Comparison of ENCODE assay signal across 1 cellular context in the genomic region with DNA sequence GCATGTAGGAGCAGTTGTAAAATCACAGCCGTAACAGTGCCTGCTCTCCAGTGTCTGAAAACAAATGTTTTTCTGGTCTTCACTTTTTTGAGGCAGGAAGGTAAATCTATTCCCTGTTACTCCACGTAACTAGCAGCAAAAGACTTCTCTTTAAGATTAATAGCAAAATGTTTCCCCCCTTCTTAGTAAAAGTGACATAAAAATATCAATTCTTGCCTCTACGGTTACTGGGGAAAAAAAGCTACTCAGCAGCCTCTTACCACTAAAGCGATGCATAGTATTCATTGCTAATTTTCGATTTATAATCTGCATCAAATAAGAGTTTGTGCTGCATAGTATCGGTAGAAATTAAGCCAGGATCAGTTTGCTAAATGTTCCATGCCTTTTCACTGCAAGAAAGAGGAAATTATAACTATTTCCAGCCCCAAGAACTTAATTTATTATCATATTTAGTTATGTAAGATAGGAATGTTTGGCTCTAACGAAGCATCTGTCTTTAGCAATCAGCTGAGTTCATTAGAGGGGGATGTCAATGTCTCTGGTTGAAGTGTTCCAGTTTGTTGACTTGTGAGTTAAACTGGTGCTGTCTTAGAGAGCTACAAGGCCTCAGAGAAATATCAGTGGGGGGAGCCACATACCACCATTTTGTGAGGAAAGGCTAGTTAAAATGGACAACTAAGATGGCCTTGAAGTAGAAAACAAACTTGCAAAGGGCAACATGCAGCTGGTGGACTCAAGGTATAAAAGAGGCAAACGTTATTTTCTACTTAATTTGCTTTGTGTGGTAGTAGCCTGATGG.
TF ChIP-seq lines count a peak whose summit lies in the region.

No MANE protein-coding gene starts in this region.

TF ChIP-seq in GM23338, 12 proteins besides CTCF, POLR2A, EP300 and RAD21 (continued from another document):
- TF ChIP-seq, protein P1, sequence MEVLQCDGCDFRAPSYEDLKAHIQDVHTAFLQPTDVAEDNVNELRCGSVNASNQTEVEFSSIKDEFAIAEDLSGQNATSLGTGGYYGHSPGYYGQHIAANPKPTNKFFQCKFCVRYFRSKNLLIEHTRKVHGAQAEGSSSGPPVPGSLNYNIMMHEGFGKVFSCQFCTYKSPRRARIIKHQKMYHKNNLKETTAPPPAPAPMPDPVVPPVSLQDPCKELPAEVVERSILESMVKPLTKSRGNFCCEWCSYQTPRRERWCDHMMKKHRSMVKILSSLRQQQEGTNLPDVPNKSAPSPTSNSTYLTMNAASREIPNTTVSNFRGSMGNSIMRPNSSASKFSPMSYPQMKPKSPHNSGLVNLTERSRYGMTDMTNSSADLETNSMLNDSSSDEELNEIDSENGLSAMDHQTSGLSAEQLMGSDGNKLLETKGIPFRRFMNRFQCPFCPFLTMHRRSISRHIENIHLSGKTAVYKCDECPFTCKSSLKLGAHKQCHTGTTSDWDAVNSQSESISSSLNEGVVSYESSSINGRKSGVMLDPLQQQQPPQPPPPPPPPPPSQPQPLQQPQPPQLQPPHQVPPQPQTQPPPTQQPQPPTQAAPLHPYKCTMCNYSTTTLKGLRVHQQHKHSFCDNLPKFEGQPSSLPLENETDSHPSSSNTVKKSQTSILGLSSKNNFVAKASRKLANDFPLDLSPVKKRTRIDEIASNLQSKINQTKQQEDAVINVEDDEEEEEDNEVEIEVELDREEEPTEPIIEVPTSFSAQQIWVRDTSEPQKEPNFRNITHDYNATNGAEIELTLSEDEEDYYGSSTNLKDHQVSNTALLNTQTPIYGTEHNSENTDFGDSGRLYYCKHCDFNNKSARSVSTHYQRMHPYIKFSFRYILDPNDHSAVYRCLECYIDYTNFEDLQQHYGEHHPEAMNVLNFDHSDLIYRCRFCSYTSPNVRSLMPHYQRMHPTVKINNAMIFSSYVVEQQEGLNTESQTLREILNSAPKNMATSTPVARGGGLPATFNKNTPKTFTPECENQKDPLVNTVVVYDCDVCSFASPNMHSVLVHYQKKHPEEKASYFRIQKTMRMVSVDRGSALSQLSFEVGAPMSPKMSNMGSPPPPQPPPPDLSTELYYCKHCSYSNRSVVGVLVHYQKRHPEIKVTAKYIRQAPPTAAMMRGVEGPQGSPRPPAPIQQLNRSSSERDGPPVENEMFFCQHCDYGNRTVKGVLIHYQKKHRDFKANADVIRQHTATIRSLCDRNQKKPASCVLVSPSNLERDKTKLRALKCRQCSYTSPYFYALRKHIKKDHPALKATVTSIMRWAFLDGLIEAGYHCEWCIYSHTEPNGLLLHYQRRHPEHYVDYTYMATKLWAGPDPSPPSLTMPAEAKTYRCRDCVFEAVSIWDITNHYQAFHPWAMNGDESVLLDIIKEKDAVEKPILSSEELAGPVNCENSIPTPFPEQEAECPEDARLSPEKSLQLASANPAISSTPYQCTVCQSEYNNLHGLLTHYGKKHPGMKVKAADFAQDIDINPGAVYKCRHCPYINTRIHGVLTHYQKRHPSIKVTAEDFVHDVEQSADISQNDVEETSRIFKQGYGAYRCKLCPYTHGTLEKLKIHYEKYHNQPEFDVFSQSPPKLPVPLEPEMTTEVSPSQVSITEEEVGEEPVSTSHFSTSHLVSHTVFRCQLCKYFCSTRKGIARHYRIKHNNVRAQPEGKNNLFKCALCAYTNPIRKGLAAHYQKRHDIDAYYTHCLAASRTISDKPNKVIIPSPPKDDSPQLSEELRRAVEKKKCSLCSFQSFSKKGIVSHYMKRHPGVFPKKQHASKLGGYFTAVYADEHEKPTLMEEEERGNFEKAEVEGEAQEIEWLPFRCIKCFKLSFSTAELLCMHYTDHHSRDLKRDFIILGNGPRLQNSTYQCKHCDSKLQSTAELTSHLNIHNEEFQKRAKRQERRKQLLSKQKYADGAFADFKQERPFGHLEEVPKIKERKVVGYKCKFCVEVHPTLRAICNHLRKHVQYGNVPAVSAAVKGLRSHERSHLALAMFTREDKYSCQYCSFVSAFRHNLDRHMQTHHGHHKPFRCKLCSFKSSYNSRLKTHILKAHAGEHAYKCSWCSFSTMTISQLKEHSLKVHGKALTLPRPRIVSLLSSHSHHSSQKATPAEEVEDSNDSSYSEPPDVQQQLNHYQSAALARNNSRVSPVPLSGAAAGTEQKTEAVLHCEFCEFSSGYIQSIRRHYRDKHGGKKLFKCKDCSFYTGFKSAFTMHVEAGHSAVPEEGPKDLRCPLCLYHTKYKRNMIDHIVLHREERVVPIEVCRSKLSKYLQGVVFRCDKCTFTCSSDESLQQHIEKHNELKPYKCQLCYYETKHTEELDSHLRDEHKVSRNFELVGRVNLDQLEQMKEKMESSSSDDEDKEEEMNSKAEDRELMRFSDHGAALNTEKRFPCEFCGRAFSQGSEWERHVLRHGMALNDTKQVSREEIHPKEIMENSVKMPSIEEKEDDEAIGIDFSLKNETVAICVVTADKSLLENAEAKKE (CRISPR knock-in tag; IDR thresholded peaks at IDR 0.05): no peak
- TF ChIP-seq JUNB (IDR thresholded peaks at IDR 0.05; ENCODE audit: unreplicated experiment): no peak
- TF ChIP-seq, protein P2, sequence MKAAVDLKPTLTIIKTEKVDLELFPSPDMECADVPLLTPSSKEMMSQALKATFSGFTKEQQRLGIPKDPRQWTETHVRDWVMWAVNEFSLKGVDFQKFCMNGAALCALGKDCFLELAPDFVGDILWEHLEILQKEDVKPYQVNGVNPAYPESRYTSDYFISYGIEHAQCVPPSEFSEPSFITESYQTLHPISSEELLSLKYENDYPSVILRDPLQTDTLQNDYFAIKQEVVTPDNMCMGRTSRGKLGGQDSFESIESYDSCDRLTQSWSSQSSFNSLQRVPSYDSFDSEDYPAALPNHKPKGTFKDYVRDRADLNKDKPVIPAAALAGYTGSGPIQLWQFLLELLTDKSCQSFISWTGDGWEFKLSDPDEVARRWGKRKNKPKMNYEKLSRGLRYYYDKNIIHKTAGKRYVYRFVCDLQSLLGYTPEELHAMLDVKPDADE (IDR thresholded peaks at IDR 0.05): no peak
- no peak for TF ChIP-seq NANOG (IDR thresholded peaks at IDR 0.05; ENCODE audit: borderline replicate concordance)
- TF ChIP-seq, protein P3, sequence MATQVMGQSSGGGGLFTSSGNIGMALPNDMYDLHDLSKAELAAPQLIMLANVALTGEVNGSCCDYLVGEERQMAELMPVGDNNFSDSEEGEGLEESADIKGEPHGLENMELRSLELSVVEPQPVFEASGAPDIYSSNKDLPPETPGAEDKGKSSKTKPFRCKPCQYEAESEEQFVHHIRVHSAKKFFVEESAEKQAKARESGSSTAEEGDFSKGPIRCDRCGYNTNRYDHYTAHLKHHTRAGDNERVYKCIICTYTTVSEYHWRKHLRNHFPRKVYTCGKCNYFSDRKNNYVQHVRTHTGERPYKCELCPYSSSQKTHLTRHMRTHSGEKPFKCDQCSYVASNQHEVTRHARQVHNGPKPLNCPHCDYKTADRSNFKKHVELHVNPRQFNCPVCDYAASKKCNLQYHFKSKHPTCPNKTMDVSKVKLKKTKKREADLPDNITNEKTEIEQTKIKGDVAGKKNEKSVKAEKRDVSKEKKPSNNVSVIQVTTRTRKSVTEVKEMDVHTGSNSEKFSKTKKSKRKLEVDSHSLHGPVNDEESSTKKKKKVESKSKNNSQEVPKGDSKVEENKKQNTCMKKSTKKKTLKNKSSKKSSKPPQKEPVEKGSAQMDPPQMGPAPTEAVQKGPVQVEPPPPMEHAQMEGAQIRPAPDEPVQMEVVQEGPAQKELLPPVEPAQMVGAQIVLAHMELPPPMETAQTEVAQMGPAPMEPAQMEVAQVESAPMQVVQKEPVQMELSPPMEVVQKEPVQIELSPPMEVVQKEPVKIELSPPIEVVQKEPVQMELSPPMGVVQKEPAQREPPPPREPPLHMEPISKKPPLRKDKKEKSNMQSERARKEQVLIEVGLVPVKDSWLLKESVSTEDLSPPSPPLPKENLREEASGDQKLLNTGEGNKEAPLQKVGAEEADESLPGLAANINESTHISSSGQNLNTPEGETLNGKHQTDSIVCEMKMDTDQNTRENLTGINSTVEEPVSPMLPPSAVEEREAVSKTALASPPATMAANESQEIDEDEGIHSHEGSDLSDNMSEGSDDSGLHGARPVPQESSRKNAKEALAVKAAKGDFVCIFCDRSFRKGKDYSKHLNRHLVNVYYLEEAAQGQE (IDR thresholded peaks at IDR 0.05; ENCODE audit: unreplicated experiment): no peak
- no peak for TF ChIP-seq STAT1 (IDR thresholded peaks at IDR 0.05; ENCODE audit: unreplicated experiment)
